1 cellular context compared by ENCODE assay signal in genomic region chr1:51708911-51709760, GRCh38.
TF ChIP-seq lines count a peak whose summit lies in the region.

No MANE protein-coding gene starts in this region.

TF ChIP-seq in HepG2, 621 proteins besides CTCF, POLR2A, EP300 and RAD21:
- peak; percentile 22; the same call in 1 of the 2 replicates for TF ChIP-seq ZNF687 (CRISPR knock-in tag; IDR thresholded peaks at IDR 0.05)
- TF ChIP-seq, protein P1, sequence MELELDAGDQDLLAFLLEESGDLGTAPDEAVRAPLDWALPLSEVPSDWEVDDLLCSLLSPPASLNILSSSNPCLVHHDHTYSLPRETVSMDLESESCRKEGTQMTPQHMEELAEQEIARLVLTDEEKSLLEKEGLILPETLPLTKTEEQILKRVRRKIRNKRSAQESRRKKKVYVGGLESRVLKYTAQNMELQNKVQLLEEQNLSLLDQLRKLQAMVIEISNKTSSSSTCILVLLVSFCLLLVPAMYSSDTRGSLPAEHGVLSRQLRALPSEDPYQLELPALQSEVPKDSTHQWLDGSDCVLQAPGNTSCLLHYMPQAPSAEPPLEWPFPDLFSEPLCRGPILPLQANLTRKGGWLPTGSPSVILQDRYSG (CRISPR knock-in tag; IDR thresholded peaks at IDR 0.05): no peak
